In genomic region chr9:137575382-137575724, GRCh38 we compare ENCODE assay signal across 13 cellular contexts. TPM values are rescaled to one million over a fixed set of nuclear protein-coding genes. Genes with fewer than 3 reads are reported as not detected.
A peak's percentile ranks its signal among the peaks of the same experiment; 100 is the strongest.
DNase-seq lines count a peak whose midpoint lies in the region; ATAC-seq, FAIRE-seq and TF ChIP-seq lines count a peak whose summit lies in the region.
"Had no signal": no experiment of that assay in that cellular context is flagged by ENCODE, and none has a peak within 500 bp of the region (broad histone marks: within the 10 kb centered on the region; RNA-seq: fewer than 3 reads in every experiment).

No MANE protein-coding gene starts in this region.

- DNase-seq in heart left ventricle (no peak), Right ventricle myocardium superior (no peak), RWPE1 (ENCODE audit: low spot score) (no peak), endothelial cell (ENCODE audit: low spot score) (no peak), substantia nigra (lab: John Stamatoyannopoulos, UW) (peak in 22 of 49 donors; percentile 3 to 78 (median 30)), kidney (no peak), brain microvascular endothelial cell (no peak)
- no peak for DNase-seq in stimulated activated CD4-positive, alpha-beta T cell treated with anti-CD3 and anti-CD28 coated beads, Interleukin-1b, Interleukin-23, amount 100 ng/mL, for 48 hours
- DNase-seq: activated gamma-delta T cell, NCI-H1930, tibial artery had no signal

- intact Hi-C loops in heart left ventricle (cut with DNase I) (loop anchor here in 1 of 10 donors (5.0 kb wide), 1 partner anchor 42 kb away; the partner anchor contains the start of gene EHMT1), Right ventricle myocardium superior (cut with DNase I) (no loop called here), kidney (cut with DNase I) (no loop called here)

- peak overlapping the region in 10 of 12 donors; percentile 12 to 74 (median 42) for H3K27ac ChIP-seq in heart left ventricle
- peak overlapping the region; percentile 33 for H3K27ac ChIP-seq in RWPE1
- peak overlapping the region; percentile 33 for H3K27ac ChIP-seq in substantia nigra (ENCODE audit: low read depth, low read length, poor library complexity, severe bottlenecking)
- no peak overlapping the region for H3K27ac ChIP-seq in kidney (ENCODE audit: low read depth in 2 of 2, low read length in 2 of 2)
- H3K27ac ChIP-seq in brain microvascular endothelial cell, result no peak overlapping the region
- H3K27ac ChIP-seq: tibial artery had no signal

- TF ChIP-seq POLR2A in heart left ventricle (IDR thresholded peaks at IDR 0.05), result no peak

- in situ Hi-C loops in brain microvascular endothelial cell (cut with HindIII; ENCODE audit: low pct_ligation_motif_present, low sequenced_read_pairs), result no loop called here

- peaks cover 0 to 61% (median 42%) of the 10 kb centered on the region in 9 donors for H3K36me3 ChIP-seq in heart left ventricle
- peaks cover 21 to 31% of the 10 kb centered on the region in 2 donors for H3K36me3 ChIP-seq in kidney (ENCODE audit: control insufficient read depth in 1 of 2, insufficient read depth in 2 of 2, low read length in 2 of 2)
- H3K36me3 ChIP-seq in brain microvascular endothelial cell (replicated peaks), result peaks cover 36% of the 10 kb centered on the region

- H3K4me3 ChIP-seq in heart left ventricle, result peak overlapping the region in 1 of 12 donors; percentile 3
- H3K4me3 ChIP-seq in kidney (ENCODE audit: low read length in 2 of 2), result no peak overlapping the region
- H3K4me3 ChIP-seq in brain microvascular endothelial cell (ENCODE audit: low read depth, low read length), result no peak overlapping the region
- H3K4me3 ChIP-seq: tibial artery had no signal

- FAIRE-seq in kidney (lab: Jason Lieb, UNC), result no peak
- FAIRE-seq: HepG2, TTC549 had no signal

- H3K4me1 ChIP-seq in heart left ventricle (peaks cover 7 to 59% (median 40%) of the 10 kb centered on the region in 12 donors), kidney (ENCODE audit: control insufficient read depth in 1 of 2, insufficient read depth in 1 of 2, low read depth in 1 of 2, low read length in 2 of 2) (peaks cover 0 to 8% of the 10 kb centered on the region in 2 donors)

- CTCF ChIA-PET in RWPE1 (lab: Yijun Ruan, JAX), result interaction anchor here (0.6 kb wide), 1 partner anchor 57 kb away, joined by 3 read pairs; no protein-coding TSS in a partner anchor

- no peak for TF ChIP-seq CTCF in heart left ventricle (IDR thresholded peaks at IDR 0.05)
- TF ChIP-seq CTCF in RWPE1 (conservative IDR thresholded peaks at IDR 0.05; ENCODE audit: low read depth), result no peak
- TF ChIP-seq CTCF in endothelial cell (IDR thresholded peaks at IDR 0.05; ENCODE audit: unreplicated experiment), result no peak
- no peak for TF ChIP-seq CTCF in kidney (IDR thresholded peaks at IDR 0.05; ENCODE audit: borderline replicate concordance, extremely low read depth, insufficient read depth)
- no peak for TF ChIP-seq CTCF in brain microvascular endothelial cell (IDR thresholded peaks at IDR 0.05; ENCODE audit: low read depth, low read length, missing control alignments)

- ATAC-seq in heart left ventricle (peak in 1 of 4 donors; percentile 0), Right ventricle myocardium superior (ENCODE audit: poor library complexity) (no peak)
- ATAC-seq: HepG2 had no signal

- H3K27me3 Mint-ChIP-seq in endothelial cell (ENCODE audit: unreplicated experiment), result peaks cover 9% of the 10 kb centered on the region

- peaks cover 33% of the 10 kb centered on the region for H3K36me3 Mint-ChIP-seq in endothelial cell (ENCODE audit: low read depth, unreplicated experiment)

- H3K27me3 ChIP-seq in heart left ventricle, result no peaks in the 10 kb centered on the region
- no peaks in the 10 kb centered on the region for H3K27me3 ChIP-seq in brain microvascular endothelial cell (replicated peaks)
- H3K27me3 ChIP-seq: tibial artery had no signal

- no peak overlapping the region for H3K9ac ChIP-seq in kidney (ENCODE audit: low read length in 2 of 2)

- H3K4me3 Mint-ChIP-seq in endothelial cell (ENCODE audit: unreplicated experiment), result peak overlapping the region; percentile 38

- H3K9me3 ChIP-seq in heart left ventricle (no peaks in the 10 kb centered on the region), kidney (ENCODE audit: control insufficient read depth in 1 of 2, low read length in 2 of 2) (no peaks in the 10 kb centered on the region)
- H3K9me3 ChIP-seq: tibial artery had no signal

- WGBS in heart left ventricle, 4 donors, result 41 to 48% (median 44%) methylated on average over 9 of the region's 9 CpGs

- POLR2A ChIA-PET in RWPE1 (lab: Yijun Ruan, JAX; ENCODE audit: low non-redundant PET), result no interaction called here

- no peak overlapping the region for H3K27ac Mint-ChIP-seq in endothelial cell (ENCODE audit: unreplicated experiment)

- H3K4me1 Mint-ChIP-seq in endothelial cell (ENCODE audit: unreplicated experiment), result peaks cover 16% of the 10 kb centered on the region

- H3K9me3 Mint-ChIP-seq in endothelial cell (ENCODE audit: unreplicated experiment), result no peaks in the 10 kb centered on the region

RNA-seq across cellular contexts. Expression of gene DPH7, which starts 3.4 kb away (rescaled TPM):
- total RNA-seq in heart left ventricle (10 to 100 TPM; 12.6 to 22.0 (median 16.7) TPM), Right ventricle myocardium superior (18.6 TPM), endothelial cell (ENCODE audit: unreplicated experiment) (32.2 TPM), kidney (31.4 TPM)
- polyA plus RNA-seq in heart left ventricle (10 to 100 TPM; 13.1 to 23.7 TPM), kidney (ENCODE audit: insufficient read depth, low read depth, low replicate concordance) (23.2 TPM)

RNA-seq across cellular contexts. Expression of gene ZMYND19, which starts 15.0 kb away (rescaled TPM):
- total RNA-seq in heart left ventricle (10 to 100 TPM in 4 of 9 donors, 1 to 10 TPM in 5; 6.8 to 19.9 (median 9.4) TPM), Right ventricle myocardium superior (12.0 TPM), endothelial cell (ENCODE audit: unreplicated experiment) (25.6 TPM), kidney (19.1 TPM)
- polyA plus RNA-seq in heart left ventricle (10 to 100 TPM; 12.0 to 20.5 TPM), kidney (ENCODE audit: insufficient read depth, low read depth, low replicate concordance) (13.5 TPM)

RNA-seq across cellular contexts. Expression of gene MRPL41, which starts 23.7 kb away (rescaled TPM):
- total RNA-seq in heart left ventricle (100 to 1,000 TPM; 118 to 389 (median 196) TPM), Right ventricle myocardium superior (272 TPM), endothelial cell (ENCODE audit: unreplicated experiment) (41.4 TPM), kidney (47.3 TPM)
- polyA plus RNA-seq in heart left ventricle (100 to 1,000 TPM; 160 to 847 TPM), kidney (ENCODE audit: insufficient read depth, low read depth, low replicate concordance) (150 TPM)

RNA-seq across cellular contexts. Expression of gene PNPLA7, which starts 25.2 kb away (rescaled TPM):
- 10 to 100 TPM in 1 of 9 donors, 1 to 10 TPM in 8; 4.4 to 10.1 (median 7.6) TPM for total RNA-seq in heart left ventricle
- polyA plus RNA-seq in heart left ventricle, result 1 to 10 TPM in 1 of 2 donors, under 1 TPM in 1; 0.78 to 8.8 TPM
- 12.2 TPM for total RNA-seq in Right ventricle myocardium superior
- total RNA-seq in endothelial cell (ENCODE audit: unreplicated experiment), result 3.9 TPM
- total RNA-seq in kidney, result 9.6 TPM
- polyA plus RNA-seq in kidney (ENCODE audit: insufficient read depth, low read depth, low replicate concordance), result 2.1 TPM

RNA-seq across cellular contexts. Expression of gene ARRDC1, which starts 30.1 kb away (rescaled TPM):
- total RNA-seq in heart left ventricle (10 to 100 TPM; 14.1 to 43.6 (median 20.7) TPM), Right ventricle myocardium superior (15.7 TPM), endothelial cell (ENCODE audit: unreplicated experiment) (20.3 TPM), kidney (88.9 TPM)
- polyA plus RNA-seq in heart left ventricle (10 to 100 TPM; 23.2 to 42.6 TPM), kidney (ENCODE audit: insufficient read depth, low read depth, low replicate concordance) (42.3 TPM)

Comparison
In these comparisons a context has a peak if more than half of its experiments do, and no peak if none do; other contexts are left out.
1. H3K27ac ChIP-seq: peak in heart left ventricle (10 of 12), RWPE1 (single experiment) and substantia nigra (single experiment); none in kidney (0 of 2) and brain microvascular endothelial cell (single experiment).